Comparison of ENCODE assay signal across 1 cellular context in the genomic region with DNA sequence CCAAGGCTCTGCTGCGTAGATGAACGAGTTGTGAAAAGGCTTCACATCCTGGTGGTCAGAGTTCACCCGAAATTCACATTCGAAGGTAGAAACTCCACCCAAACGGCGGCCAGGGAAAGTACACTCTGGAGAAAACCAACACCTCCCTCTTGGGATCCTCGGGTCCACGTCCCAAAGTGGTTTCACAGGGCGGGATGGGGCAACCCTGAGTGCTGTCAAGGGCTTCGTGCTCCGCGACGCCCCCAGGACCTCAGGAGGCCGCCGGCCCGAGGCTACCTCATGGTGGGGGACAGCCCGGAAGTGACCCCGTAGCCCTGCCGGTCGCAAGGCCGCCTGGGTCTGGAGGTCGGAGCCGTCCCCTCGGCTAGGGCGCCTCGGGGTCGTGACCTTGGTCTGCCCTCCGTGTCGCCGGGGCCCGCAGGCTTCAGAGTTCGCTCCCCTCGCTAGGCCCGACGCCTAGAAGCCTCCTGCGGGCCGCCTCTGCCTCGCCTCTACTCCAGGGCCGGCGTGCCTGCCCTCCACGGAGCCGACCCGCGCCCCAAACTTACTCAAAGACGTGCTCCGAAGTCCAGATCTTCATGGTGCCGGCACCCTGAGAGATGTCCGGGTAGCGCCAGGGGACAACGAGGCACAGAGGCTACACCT.
TF ChIP-seq lines count a peak whose summit lies in the region.

A gene (minus strand): TSS at position 636 of the 645 bp plus-strand sequence. CDS start 56 bp downstream, at position 580.

TF ChIP-seq in HEK293, 187 proteins besides CTCF, POLR2A, EP300 and RAD21 (continued from another document and continues in another):
- TF ChIP-seq, protein P1, sequence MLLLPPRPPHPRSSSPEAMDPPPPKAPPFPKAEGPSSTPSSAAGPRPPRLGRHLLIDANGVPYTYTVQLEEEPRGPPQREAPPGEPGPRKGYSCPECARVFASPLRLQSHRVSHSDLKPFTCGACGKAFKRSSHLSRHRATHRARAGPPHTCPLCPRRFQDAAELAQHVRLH (tag by site-specific recombination; IDR thresholded peaks at IDR 0.05), result no peak
- TF ChIP-seq, protein P2, sequence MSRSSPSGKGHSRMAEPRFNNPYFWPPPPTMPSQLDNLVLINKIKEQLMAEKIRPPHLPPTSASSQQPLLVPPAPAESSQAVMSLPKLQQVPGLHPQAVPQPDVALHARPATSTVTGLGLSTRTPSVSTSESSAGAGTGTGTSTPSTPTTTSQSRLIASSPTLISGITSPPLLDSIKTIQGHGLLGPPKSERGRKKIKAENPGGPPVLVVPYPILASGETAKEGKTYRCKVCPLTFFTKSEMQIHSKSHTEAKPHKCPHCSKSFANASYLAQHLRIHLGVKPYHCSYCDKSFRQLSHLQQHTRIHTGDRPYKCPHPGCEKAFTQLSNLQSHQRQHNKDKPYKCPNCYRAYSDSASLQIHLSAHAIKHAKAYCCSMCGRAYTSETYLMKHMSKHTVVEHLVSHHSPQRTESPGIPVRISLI (tag by site-specific recombination; IDR thresholded peaks at IDR 0.05), result no peak
- no peak for TF ChIP-seq OVOL3 (tag by site-specific recombination; IDR thresholded peaks at IDR 0.05)
- TF ChIP-seq OSR2 (tag by site-specific recombination; IDR thresholded peaks at IDR 0.05), result no peak
- no peak for TF ChIP-seq ZNF174 (tag by site-specific recombination; IDR thresholded peaks at IDR 0.05)
- no peak for TF ChIP-seq ZNF658 (tag by site-specific recombination; IDR thresholded peaks at IDR 0.05)
- no peak for TF ChIP-seq ZNF423 (tag by site-specific recombination; IDR thresholded peaks at IDR 0.05)
- TF ChIP-seq ZNF354C (tag by site-specific recombination; IDR thresholded peaks at IDR 0.05; ENCODE audit: borderline replicate concordance, low read depth), result no peak
- peak; percentile 37; the same call in 1 of the 2 replicates for TF ChIP-seq ZBTB17 (tag by site-specific recombination; IDR thresholded peaks at IDR 0.05)
- TF ChIP-seq, protein P3, sequence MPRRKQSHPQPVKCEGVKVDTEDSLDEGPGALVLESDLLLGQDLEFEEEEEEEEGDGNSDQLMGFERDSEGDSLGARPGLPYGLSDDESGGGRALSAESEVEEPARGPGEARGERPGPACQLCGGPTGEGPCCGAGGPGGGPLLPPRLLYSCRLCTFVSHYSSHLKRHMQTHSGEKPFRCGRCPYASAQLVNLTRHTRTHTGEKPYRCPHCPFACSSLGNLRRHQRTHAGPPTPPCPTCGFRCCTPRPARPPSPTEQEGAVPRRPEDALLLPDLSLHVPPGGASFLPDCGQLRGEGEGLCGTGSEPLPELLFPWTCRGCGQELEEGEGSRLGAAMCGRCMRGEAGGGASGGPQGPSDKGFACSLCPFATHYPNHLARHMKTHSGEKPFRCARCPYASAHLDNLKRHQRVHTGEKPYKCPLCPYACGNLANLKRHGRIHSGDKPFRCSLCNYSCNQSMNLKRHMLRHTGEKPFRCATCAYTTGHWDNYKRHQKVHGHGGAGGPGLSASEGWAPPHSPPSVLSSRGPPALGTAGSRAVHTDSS (tag by site-specific recombination; IDR thresholded peaks at IDR 0.05), result no peak
- TF ChIP-seq ZNF416 (tag by site-specific recombination; IDR thresholded peaks at IDR 0.05), result no peak
- TF ChIP-seq GLI2 (tag by site-specific recombination; IDR thresholded peaks at IDR 0.05; ENCODE audit: borderline replicate concordance, low read depth), result no peak
- TF ChIP-seq, protein P4, sequence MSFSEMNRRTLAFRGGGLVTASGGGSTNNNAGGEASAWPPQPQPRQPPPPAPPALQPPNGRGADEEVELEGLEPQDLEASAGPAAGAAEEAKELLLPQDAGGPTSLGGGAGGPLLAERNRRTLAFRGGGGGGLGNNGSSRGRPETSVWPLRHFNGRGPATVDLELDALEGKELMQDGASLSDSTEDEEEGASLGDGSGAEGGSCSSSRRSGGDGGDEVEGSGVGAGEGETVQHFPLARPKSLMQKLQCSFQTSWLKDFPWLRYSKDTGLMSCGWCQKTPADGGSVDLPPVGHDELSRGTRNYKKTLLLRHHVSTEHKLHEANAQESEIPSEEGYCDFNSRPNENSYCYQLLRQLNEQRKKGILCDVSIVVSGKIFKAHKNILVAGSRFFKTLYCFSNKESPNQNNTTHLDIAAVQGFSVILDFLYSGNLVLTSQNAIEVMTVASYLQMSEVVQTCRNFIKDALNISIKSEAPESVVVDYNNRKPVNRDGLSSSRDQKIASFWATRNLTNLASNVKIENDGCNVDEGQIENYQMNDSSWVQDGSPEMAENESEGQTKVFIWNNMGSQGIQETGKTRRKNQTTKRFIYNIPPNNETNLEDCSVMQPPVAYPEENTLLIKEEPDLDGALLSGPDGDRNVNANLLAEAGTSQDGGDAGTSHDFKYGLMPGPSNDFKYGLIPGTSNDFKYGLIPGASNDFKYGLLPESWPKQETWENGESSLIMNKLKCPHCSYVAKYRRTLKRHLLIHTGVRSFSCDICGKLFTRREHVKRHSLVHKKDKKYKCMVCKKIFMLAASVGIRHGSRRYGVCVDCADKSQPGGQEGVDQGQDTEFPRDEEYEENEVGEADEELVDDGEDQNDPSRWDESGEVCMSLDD (tag by site-specific recombination; IDR thresholded peaks at IDR 0.05), result peak; percentile 86
- no peak for TF ChIP-seq ZFP41 (tag by site-specific recombination; IDR thresholded peaks at IDR 0.05; ENCODE audit: borderline replicate concordance)
- TF ChIP-seq ZNF670 (tag by site-specific recombination; IDR thresholded peaks at IDR 0.05; ENCODE audit: low read depth), result no peak
- no peak for TF ChIP-seq ZNF623 (tag by site-specific recombination; IDR thresholded peaks at IDR 0.05)
- no peak; the same call in 1 of the 2 replicates for TF ChIP-seq ZNF561 (tag by site-specific recombination; IDR thresholded peaks at IDR 0.05; ENCODE audit: borderline replicate concordance)
- no peak for TF ChIP-seq SETDB1 (IDR thresholded peaks at IDR 0.05; ENCODE audit: insufficient read length, low read length)
- TF ChIP-seq SCRT1 (tag by site-specific recombination; IDR thresholded peaks at IDR 0.05; ENCODE audit: borderline replicate concordance), result no peak
- TF ChIP-seq ZBTB48 (tag by site-specific recombination; IDR thresholded peaks at IDR 0.05), result peak; percentile 50; the same call in 1 of the 2 replicates
- TF ChIP-seq ZFHX2 (tag by site-specific recombination; conservative IDR thresholded peaks at IDR 0.05), result peak; percentile 8; the same call in 1 of the 2 replicates
- TF ChIP-seq, protein P5, sequence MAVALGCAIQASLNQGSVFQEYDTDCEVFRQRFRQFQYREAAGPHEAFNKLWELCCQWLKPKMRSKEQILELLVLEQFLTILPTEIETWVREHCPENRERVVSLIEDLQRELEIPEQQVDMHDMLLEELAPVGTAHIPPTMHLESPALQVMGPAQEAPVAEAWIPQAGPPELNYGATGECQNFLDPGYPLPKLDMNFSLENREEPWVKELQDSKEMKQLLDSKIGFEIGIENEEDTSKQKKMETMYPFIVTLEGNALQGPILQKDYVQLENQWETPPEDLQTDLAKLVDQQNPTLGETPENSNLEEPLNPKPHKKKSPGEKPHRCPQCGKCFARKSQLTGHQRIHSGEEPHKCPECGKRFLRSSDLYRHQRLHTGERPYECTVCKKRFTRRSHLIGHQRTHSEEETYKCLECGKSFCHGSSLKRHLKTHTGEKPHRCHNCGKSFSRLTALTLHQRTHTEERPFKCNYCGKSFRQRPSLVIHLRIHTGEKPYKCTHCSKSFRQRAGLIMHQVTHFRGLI (tag by site-specific recombination; IDR thresholded peaks at IDR 0.05), result no peak
- 0 out of 2 replicates have a peak, but pooled peaks have one; percentile 6 for TF ChIP-seq ZNF585B (tag by site-specific recombination; IDR thresholded peaks at IDR 0.05)
- TF ChIP-seq ZNF404 (tag by site-specific recombination; IDR thresholded peaks at IDR 0.05), result no peak
- TF ChIP-seq KLF8 (tag by site-specific recombination; IDR thresholded peaks at IDR 0.05), result peak; percentile 41; the same call in 1 of the 2 replicates
- TF ChIP-seq ZNF473 (tag by site-specific recombination; IDR thresholded peaks at IDR 0.05), result no peak
- peak; percentile 92 for TF ChIP-seq ZNF335 (tag by site-specific recombination; conservative IDR thresholded peaks at IDR 0.05)
- no peak for TF ChIP-seq ZNF112 (tag by site-specific recombination; IDR thresholded peaks at IDR 0.05)
- no peak for TF ChIP-seq ZNF792 (tag by site-specific recombination; IDR thresholded peaks at IDR 0.05)
- no peak for TF ChIP-seq ZNF426 (tag by site-specific recombination; IDR thresholded peaks at IDR 0.05)
- TF ChIP-seq, protein P6, sequence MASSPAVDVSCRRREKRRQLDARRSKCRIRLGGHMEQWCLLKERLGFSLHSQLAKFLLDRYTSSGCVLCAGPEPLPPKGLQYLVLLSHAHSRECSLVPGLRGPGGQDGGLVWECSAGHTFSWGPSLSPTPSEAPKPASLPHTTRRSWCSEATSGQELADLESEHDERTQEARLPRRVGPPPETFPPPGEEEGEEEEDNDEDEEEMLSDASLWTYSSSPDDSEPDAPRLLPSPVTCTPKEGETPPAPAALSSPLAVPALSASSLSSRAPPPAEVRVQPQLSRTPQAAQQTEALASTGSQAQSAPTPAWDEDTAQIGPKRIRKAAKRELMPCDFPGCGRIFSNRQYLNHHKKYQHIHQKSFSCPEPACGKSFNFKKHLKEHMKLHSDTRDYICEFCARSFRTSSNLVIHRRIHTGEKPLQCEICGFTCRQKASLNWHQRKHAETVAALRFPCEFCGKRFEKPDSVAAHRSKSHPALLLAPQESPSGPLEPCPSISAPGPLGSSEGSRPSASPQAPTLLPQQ (tag by site-specific recombination; IDR thresholded peaks at IDR 0.05), result peak; percentile 25; the same call in 1 of the 2 replicates
- TF ChIP-seq SP7 (tag by site-specific recombination; IDR thresholded peaks at IDR 0.05), result peak; percentile 46; the same call in 1 of the 2 replicates
- no peak for TF ChIP-seq ZNF624 (tag by site-specific recombination; IDR thresholded peaks at IDR 0.05)
- TF ChIP-seq, protein P7, sequence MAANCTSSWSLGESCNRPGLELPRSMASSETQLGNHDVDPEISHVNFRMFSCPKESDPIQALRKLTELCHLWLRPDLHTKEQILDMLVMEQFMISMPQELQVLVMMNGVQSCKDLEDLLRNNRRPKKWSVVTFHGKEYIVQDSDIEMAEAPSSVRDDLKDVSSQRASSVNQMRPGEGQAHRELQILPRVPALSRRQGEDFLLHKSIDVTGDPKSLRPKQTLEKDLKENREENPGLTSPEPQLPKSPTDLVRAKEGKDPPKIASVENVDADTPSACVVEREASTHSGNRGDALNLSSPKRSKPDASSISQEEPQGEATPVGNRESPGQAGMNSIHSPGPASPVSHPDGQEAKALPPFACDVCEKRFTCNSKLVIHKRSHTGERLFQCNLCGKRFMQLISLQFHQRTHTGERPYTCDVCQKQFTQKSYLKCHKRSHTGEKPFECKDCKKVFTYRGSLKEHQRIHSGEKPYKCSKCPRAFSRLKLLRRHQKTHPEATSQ (tag by site-specific recombination; IDR thresholded peaks at IDR 0.05), result 0 out of 2 replicates have a peak, but pooled peaks have one; percentile 48
- TF ChIP-seq ZNF324 (tag by site-specific recombination; IDR thresholded peaks at IDR 0.05), result peak; percentile 63; the same call in 1 of the 2 replicates
- TF ChIP-seq MEIS1 (CRISPR knock-in tag; IDR thresholded peaks at IDR 0.05; ENCODE audit: borderline replicate concordance), result no peak
- no peak for TF ChIP-seq ZNF221 (tag by site-specific recombination; IDR thresholded peaks at IDR 0.05; ENCODE audit: borderline replicate concordance)
- TF ChIP-seq ZNF596 (tag by site-specific recombination; IDR thresholded peaks at IDR 0.05), result no peak
- TF ChIP-seq ZNF626 (tag by site-specific recombination; IDR thresholded peaks at IDR 0.05), result no peak
- TF ChIP-seq ZBTB1 (tag by site-specific recombination; IDR thresholded peaks at IDR 0.05), result no peak
- TF ChIP-seq, protein P8, sequence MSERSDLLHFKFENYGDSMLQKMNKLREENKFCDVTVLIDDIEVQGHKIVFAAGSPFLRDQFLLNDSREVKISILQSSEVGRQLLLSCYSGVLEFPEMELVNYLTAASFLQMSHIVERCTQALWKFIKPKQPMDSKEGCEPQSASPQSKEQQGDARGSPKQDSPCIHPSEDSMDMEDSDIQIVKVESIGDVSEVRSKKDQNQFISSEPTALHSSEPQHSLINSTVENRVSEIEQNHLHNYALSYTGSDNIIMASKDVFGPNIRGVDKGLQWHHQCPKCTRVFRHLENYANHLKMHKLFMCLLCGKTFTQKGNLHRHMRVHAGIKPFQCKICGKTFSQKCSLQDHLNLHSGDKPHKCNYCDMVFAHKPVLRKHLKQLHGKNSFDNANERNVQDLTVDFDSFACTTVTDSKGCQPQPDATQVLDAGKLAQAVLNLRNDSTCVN (tag by site-specific recombination; optimal IDR thresholded peaks at IDR 0.05), result peak; percentile 53
- TF ChIP-seq RBAK (tag by site-specific recombination; IDR thresholded peaks at IDR 0.05), result no peak
- TF ChIP-seq SP3 (tag by site-specific recombination; IDR thresholded peaks at IDR 0.05), result peak; percentile 54; the same call in 1 of the 2 replicates
- TF ChIP-seq ZNF529 (tag by site-specific recombination; IDR thresholded peaks at IDR 0.05; ENCODE audit: insufficient replicate concordance), result no peak
- TF ChIP-seq BCL11B (tag by site-specific recombination; IDR thresholded peaks at IDR 0.05; ENCODE audit: low read depth), result peak; percentile 80; the same call in 1 of the 2 replicates
- peak; percentile 51 for TF ChIP-seq YY1 (tag by site-specific recombination; IDR thresholded peaks at IDR 0.05)
- TF ChIP-seq ZNF791 (tag by site-specific recombination; IDR thresholded peaks at IDR 0.05), result no peak
- TF ChIP-seq, protein P9, sequence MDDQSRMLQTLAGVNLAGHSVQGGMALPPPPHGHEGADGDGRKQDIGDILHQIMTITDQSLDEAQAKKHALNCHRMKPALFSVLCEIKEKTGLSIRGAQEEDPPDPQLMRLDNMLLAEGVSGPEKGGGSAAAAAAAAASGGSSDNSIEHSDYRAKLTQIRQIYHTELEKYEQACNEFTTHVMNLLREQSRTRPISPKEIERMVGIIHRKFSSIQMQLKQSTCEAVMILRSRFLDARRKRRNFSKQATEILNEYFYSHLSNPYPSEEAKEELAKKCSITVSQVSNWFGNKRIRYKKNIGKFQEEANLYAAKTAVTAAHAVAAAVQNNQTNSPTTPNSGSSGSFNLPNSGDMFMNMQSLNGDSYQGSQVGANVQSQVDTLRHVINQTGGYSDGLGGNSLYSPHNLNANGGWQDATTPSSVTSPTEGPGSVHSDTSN (CRISPR knock-in tag; IDR thresholded peaks at IDR 0.05), result peak; percentile 30; the same call in 1 of the 2 replicates
- TF ChIP-seq KLF9 (tag by site-specific recombination; IDR thresholded peaks at IDR 0.05; ENCODE audit: low read depth), result peak; percentile 77
- TF ChIP-seq ZFP3 (tag by site-specific recombination; IDR thresholded peaks at IDR 0.05; ENCODE audit: low read depth), result no peak
- TF ChIP-seq, protein P10, sequence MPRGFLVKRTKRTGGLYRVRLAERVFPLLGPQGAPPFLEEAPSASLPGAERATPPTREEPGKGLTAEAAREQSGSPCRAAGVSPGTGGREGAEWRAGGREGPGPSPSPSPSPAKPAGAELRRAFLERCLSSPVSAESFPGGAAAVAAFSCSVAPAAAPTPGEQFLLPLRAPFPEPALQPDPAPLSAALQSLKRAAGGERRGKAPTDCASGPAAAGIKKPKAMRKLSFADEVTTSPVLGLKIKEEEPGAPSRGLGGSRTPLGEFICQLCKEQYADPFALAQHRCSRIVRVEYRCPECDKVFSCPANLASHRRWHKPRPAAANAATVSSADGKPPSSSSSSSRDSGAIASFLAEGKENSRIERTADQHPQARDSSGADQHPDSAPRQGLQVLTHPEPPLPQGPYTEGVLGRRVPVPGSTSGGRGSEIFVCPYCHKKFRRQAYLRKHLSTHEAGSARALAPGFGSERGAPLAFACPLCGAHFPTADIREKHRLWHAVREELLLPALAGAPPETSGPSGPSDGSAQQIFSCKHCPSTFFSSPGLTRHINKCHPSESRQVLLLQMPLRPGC (tag by site-specific recombination; IDR thresholded peaks at IDR 0.05), result peak; percentile 34; the same call in 1 of the 2 replicates
- peak; percentile 31; the same call in 1 of the 2 replicates for TF ChIP-seq ZNF146 (tag by site-specific recombination; IDR thresholded peaks at IDR 0.05)
- no peak for TF ChIP-seq EGR2 (tag by site-specific recombination; IDR thresholded peaks at IDR 0.05; ENCODE audit: low read depth)
